ENCODE assay signal across 1 cellular context in genomic region chr22:44594951-44595350, GRCh38.
TF ChIP-seq lines count a peak whose summit lies in the region.

No MANE protein-coding gene starts in this region.

TF ChIP-seq in H1, 55 proteins besides CTCF, POLR2A, EP300 and RAD21:
- TF ChIP-seq BCL11A (IDR thresholded peaks at IDR 0.05; ENCODE audit: low read depth in 2 of 2, low read length in 2 of 2): no peak
